17 cellular contexts compared by ENCODE assay signal in the genomic region with DNA sequence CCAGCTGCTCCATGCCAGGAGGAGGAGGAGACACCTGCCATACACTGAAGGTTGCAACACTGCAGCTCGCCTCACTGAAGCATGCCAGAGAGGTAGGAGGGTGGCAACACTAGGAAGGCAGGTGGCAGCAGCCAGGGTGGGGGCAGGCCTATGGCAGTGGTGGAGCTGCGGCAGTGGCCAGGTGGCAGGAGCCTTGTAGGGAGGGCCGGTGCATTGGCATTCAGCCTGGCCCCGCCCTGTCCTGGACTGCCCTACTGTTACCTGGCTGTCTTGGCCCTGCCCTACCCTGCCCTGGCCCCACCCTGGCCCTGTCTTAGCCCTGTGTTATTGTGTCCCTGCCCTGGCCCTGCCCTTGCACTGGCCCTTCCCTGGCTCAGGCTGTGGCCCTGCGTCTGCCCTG. TPM values are rescaled to one million over a fixed set of nuclear protein-coding genes. Genes with fewer than 3 reads are reported as not detected.
DNase-seq lines count a peak whose midpoint lies in the region; ATAC-seq, FAIRE-seq and TF ChIP-seq lines count a peak whose summit lies in the region.
"Had no signal": no experiment of that assay in that cellular context is flagged by ENCODE, and none has a peak within 500 bp of the region (broad histone marks: within the 10 kb centered on the region; RNA-seq: fewer than 3 reads in every experiment).

No MANE protein-coding gene starts in this region.

- H3K9ac ChIP-seq in K562 (ENCODE audit: insufficient read depth in 1 of 2, low read depth in 2 of 2, low read length in 2 of 2) (no peak overlapping the region), mucosa of rectum (ENCODE audit: low read depth in 1 of 2, low read length in 2 of 2) (peak overlapping the region in 1 of 2 donors; percentile 60), neural progenitor cell (no peak overlapping the region)

- no peak overlapping the region for H3K27ac Mint-ChIP-seq in activated T-helper 2 cell treated with anti-CD3 and anti-CD28 coated beads, Interferon-gamma antibody, Interleukin-2, Interleukin-4, amounts not matched to agents 10 μg/mL and 5 μg/mL and 100 μg/mL, durations not matched to agents 14 hours and 24 hours and 36 hours
- H3K27ac Mint-ChIP-seq in neural progenitor cell (no peak overlapping the region), glutamatergic neuron (ENCODE audit: unreplicated experiment) (no peak overlapping the region)
- H3K27ac Mint-ChIP-seq: activated naive CD4-positive, alpha-beta T cell treated with anti-CD3 and anti-CD28 coated beads, Interleukin-2, amount 10 ng/mL, durations not matched to agents 7 days and 5 days; GM23338; stimulated activated naive B cell treated with anti-CD40 and anti-IgM and Interleukin-4, amounts not matched to agents 10 μg/mL and 1 μg/mL and 100 μg/mL, for 72 hours; T-helper 1 cell treated with Interleukin-12 subunit alpha and Interleukin-12 subunit beta and Interleukin-4 antibody, amounts not matched to agents 30 μg/mL and 1 μg/mL, for 36 hours had no signal

- no peaks in the 10 kb centered on the region for H3K36me3 Mint-ChIP-seq in activated T-helper 2 cell treated with anti-CD3 and anti-CD28 coated beads, Interferon-gamma antibody, Interleukin-2, Interleukin-4, amounts not matched to agents 10 μg/mL and 5 μg/mL and 100 μg/mL, durations not matched to agents 14 hours and 24 hours and 36 hours (ENCODE audit: low read depth)
- H3K36me3 Mint-ChIP-seq in neural progenitor cell (no peaks in the 10 kb centered on the region), glutamatergic neuron (ENCODE audit: unreplicated experiment) (no peaks in the 10 kb centered on the region)
- H3K36me3 Mint-ChIP-seq: activated naive CD4-positive, alpha-beta T cell treated with anti-CD3 and anti-CD28 coated beads, Interleukin-2, amount 10 ng/mL, durations not matched to agents 7 days and 5 days; stimulated activated naive B cell treated with anti-CD40 and anti-IgM and Interleukin-4, amounts not matched to agents 10 μg/mL and 1 μg/mL and 100 μg/mL, for 72 hours had no signal

- H3K27ac ChIP-seq in K562 (ENCODE audit: extremely low read depth, low read depth, low read length) = no peak overlapping the region
- peak overlapping the region; percentile 71 to 92 for H3K27ac ChIP-seq in mucosa of rectum (ENCODE audit: low read depth in 2 of 2, low read length in 2 of 2)
- H3K27ac ChIP-seq in neural progenitor cell = no peak overlapping the region
- H3K27ac ChIP-seq: brain microvascular endothelial cell had no signal

- H3K4me3 Mint-ChIP-seq in activated T-helper 2 cell treated with anti-CD3 and anti-CD28 coated beads, Interferon-gamma antibody, Interleukin-2, Interleukin-4, amounts not matched to agents 10 μg/mL and 5 μg/mL and 100 μg/mL, durations not matched to agents 14 hours and 24 hours and 36 hours (ENCODE audit: low read depth) = no peak overlapping the region
- H3K4me3 Mint-ChIP-seq in neural progenitor cell = no peak overlapping the region
- no peak overlapping the region for H3K4me3 Mint-ChIP-seq in glutamatergic neuron (ENCODE audit: unreplicated experiment)
- H3K4me3 Mint-ChIP-seq: activated naive CD4-positive, alpha-beta T cell treated with anti-CD3 and anti-CD28 coated beads, Interleukin-2, amount 10 ng/mL, durations not matched to agents 7 days and 5 days; GM23338; stimulated activated naive B cell treated with anti-CD40 and anti-IgM and Interleukin-4, amounts not matched to agents 10 μg/mL and 1 μg/mL and 100 μg/mL, for 72 hours; T-helper 1 cell treated with Interleukin-12 subunit alpha and Interleukin-12 subunit beta and Interleukin-4 antibody, amounts not matched to agents 30 μg/mL and 1 μg/mL, for 36 hours had no signal

- H3K36me3 ChIP-seq in K562 (ENCODE audit: control insufficient read depth, insufficient read depth, low read length) = no peaks in the 10 kb centered on the region
- no peaks in the 10 kb centered on the region for H3K36me3 ChIP-seq in mucosa of rectum (ENCODE audit: control insufficient read depth in 2 of 2, insufficient read depth in 2 of 2, low read length in 2 of 2)
- no peaks in the 10 kb centered on the region for H3K36me3 ChIP-seq in neural progenitor cell
- H3K36me3 ChIP-seq: brain microvascular endothelial cell had no signal

- H3K27me3 Mint-ChIP-seq in activated T-helper 2 cell treated with anti-CD3 and anti-CD28 coated beads, Interferon-gamma antibody, Interleukin-2, Interleukin-4, amounts not matched to agents 10 μg/mL and 5 μg/mL and 100 μg/mL, durations not matched to agents 14 hours and 24 hours and 36 hours (ENCODE audit: low read depth) = peaks cover 11% of the 10 kb centered on the region
- H3K27me3 Mint-ChIP-seq in neural progenitor cell (ENCODE audit: insufficient read depth, low read depth) = peaks cover 7% of the 10 kb centered on the region
- peaks cover 4% of the 10 kb centered on the region for H3K27me3 Mint-ChIP-seq in glutamatergic neuron (ENCODE audit: unreplicated experiment)

- FAIRE-seq in K562 (lab: Jason Lieb, UNC) = no peak

- H2AFZ ChIP-seq in K562 (ENCODE audit: low read depth, low read length) (no peak overlapping the region), neural progenitor cell (replicated peaks) (no peak overlapping the region)
- H2AFZ ChIP-seq: GM23338 had no signal

- H3F3A ChIP-seq in neural progenitor cell (ENCODE audit: low read depth) = no peaks in the 10 kb centered on the region

- in situ Hi-C loops in K562 (cut with MboI) = no loop called here

- H3K4me1 ChIP-seq in K562 (replicated peaks in 1 of 2; ENCODE audit: control insufficient read depth in 2 of 2, insufficient read depth in 2 of 2, low read length in 2 of 2) = peaks cover 0 to 7% of the 10 kb centered on the region in 2 experiments; a peak in 1 of 5 replicates
- H3K4me1 ChIP-seq in mucosa of rectum (ENCODE audit: control insufficient read depth in 2 of 2, insufficient read depth in 2 of 2, low read length in 2 of 2) = peaks cover 5 to 25% of the 10 kb centered on the region in 2 donors
- no peaks in the 10 kb centered on the region for H3K4me1 ChIP-seq in neural progenitor cell

- CTCF ChIA-PET in K562 (lab: Yijun Ruan, JAX; ENCODE audit: low intra/inter-chr PET ratio) = no interaction called here

- ATAC-seq in K562 = peak; percentile 35
- ATAC-seq: GM23338 had no signal

- H3K79me2 ChIP-seq in K562 (ENCODE audit: control insufficient read depth, insufficient read depth, low read length) (no peaks in the 10 kb centered on the region), neural progenitor cell (ENCODE audit: low read depth) (no peaks in the 10 kb centered on the region)

- H3K9me3 Mint-ChIP-seq in activated T-helper 2 cell treated with anti-CD3 and anti-CD28 coated beads, Interferon-gamma antibody, Interleukin-2, Interleukin-4, amounts not matched to agents 10 μg/mL and 5 μg/mL and 100 μg/mL, durations not matched to agents 14 hours and 24 hours and 36 hours = no peaks in the 10 kb centered on the region
- H3K9me3 Mint-ChIP-seq in neural progenitor cell = no peaks in the 10 kb centered on the region
- peaks cover 12% of the 10 kb centered on the region for H3K9me3 Mint-ChIP-seq in glutamatergic neuron (ENCODE audit: unreplicated experiment)
- H3K9me3 Mint-ChIP-seq: activated naive CD4-positive, alpha-beta T cell treated with anti-CD3 and anti-CD28 coated beads, Interleukin-2, amount 10 ng/mL, durations not matched to agents 7 days and 5 days; GM23338; T-helper 1 cell treated with Interleukin-12 subunit alpha and Interleukin-12 subunit beta and Interleukin-4 antibody, amounts not matched to agents 30 μg/mL and 1 μg/mL, for 36 hours had no signal

- intact Hi-C loops in K562 (cut with micrococcal nuclease) = no loop called here
- intact Hi-C loops in activated T-helper 2 cell treated with anti-CD3 and anti-CD28 coated beads, Interferon-gamma antibody, Interleukin-2, Interleukin-4, amounts not matched to agents 10 μg/mL and 5 μg/mL and 100 μg/mL, durations not matched to agents 14 hours and 24 hours and 36 hours (cut with micrococcal nuclease) = no loop called here

- TF ChIP-seq RAD21 in K562 (CRISPR knock-in tag; conservative IDR thresholded peaks at IDR 0.05 in 1 of 2, IDR thresholded peaks at IDR 0.05 in 1 of 2) = no peak

- H3K27me3 ChIP-seq in K562 (ENCODE audit: control insufficient read depth in 2 of 2, insufficient read depth in 2 of 2, low read length in 2 of 2) (peaks cover 3 to 8% of the 10 kb centered on the region in 2 experiments; a peak in 4 of 5 replicates), mucosa of rectum (ENCODE audit: control insufficient read depth in 2 of 2, insufficient read depth in 2 of 2, low read length in 2 of 2) (no peaks in the 10 kb centered on the region), neural progenitor cell (no peaks in the 10 kb centered on the region)
- H3K27me3 ChIP-seq: brain microvascular endothelial cell had no signal

- DNase-seq in DMS53 (lab: John Stamatoyannopoulos, UW) = peak; percentile 89
- DNase-seq in NCI-H2029 treated with DMSO at 0.1 percent for 48 hours (lab: John Stamatoyannopoulos, UW) = peak; percentile 78
- DNase-seq in K562 (ENCODE audit: extremely low read depth in 1 of 4, low spot score in 3 of 4) = no peak
- DNase-seq in activated T-helper 2 cell treated with anti-CD3 and anti-CD28 coated beads, Interferon-gamma antibody, Interleukin-2, Interleukin-4, amounts not matched to agents 10 μg/mL and 5 μg/mL and 100 μg/mL, durations not matched to agents 14 hours and 24 hours and 36 hours (ENCODE audit: low spot score) = no peak
- DNase-seq in neural progenitor cell (ENCODE audit: low spot score) = no peak
- DNase-seq in HuH-7.5 (ENCODE audit: low spot score) = no peak
- no peak for DNase-seq in glutamatergic neuron
- DNase-seq: activated CD8-positive, alpha-beta memory T cell treated with anti-CD3 and anti-CD28 coated beads, Interleukin-2, amount 50 U/mL, for 48 hours; activated naive CD4-positive, alpha-beta T cell treated with anti-CD3 and anti-CD28 coated beads, Interleukin-2, amount 10 ng/mL, durations not matched to agents 7 days and 5 days; AML-193; brain microvascular endothelial cell; mesenchymal stem cell; stimulated activated naive B cell treated with anti-CD40 and anti-IgM and Interleukin-4, amounts not matched to agents 10 μg/mL and 1 μg/mL and 100 μg/mL, for 72 hours had no signal

- no peaks in the 10 kb centered on the region for H3K9me1 ChIP-seq in K562 (ENCODE audit: control insufficient read depth, insufficient read depth, low read length)

- H3K9me3 ChIP-seq in K562 (replicated peaks; ENCODE audit: control insufficient read depth, insufficient read depth, low read depth, low read length) (no peaks in the 10 kb centered on the region), mucosa of rectum (ENCODE audit: control insufficient read depth in 2 of 2, low read length in 2 of 2) (no peaks in the 10 kb centered on the region), neural progenitor cell (ENCODE audit: low read depth) (no peaks in the 10 kb centered on the region)

- no peak overlapping the region for H3K4me2 ChIP-seq in K562 (ENCODE audit: insufficient read depth, low read length)
- H3K4me2 ChIP-seq in neural progenitor cell = no peak overlapping the region
- H3K4me2 ChIP-seq: GM23338 had no signal

- WGBS in K562 (ENCODE audit: insufficient coverage, low coverage, missing lambda C conversion rate) = 3% methylated on average over 4 of the region's 5 CpGs

- H3K4me1 Mint-ChIP-seq in activated T-helper 2 cell treated with anti-CD3 and anti-CD28 coated beads, Interferon-gamma antibody, Interleukin-2, Interleukin-4, amounts not matched to agents 10 μg/mL and 5 μg/mL and 100 μg/mL, durations not matched to agents 14 hours and 24 hours and 36 hours (ENCODE audit: low read depth) = no peaks in the 10 kb centered on the region
- H3K4me1 Mint-ChIP-seq in neural progenitor cell (no peaks in the 10 kb centered on the region), glutamatergic neuron (ENCODE audit: low read depth, unreplicated experiment) (no peaks in the 10 kb centered on the region)
- H3K4me1 Mint-ChIP-seq: activated naive CD4-positive, alpha-beta T cell treated with anti-CD3 and anti-CD28 coated beads, Interleukin-2, amount 10 ng/mL, durations not matched to agents 7 days and 5 days; GM23338; stimulated activated naive B cell treated with anti-CD40 and anti-IgM and Interleukin-4, amounts not matched to agents 10 μg/mL and 1 μg/mL and 100 μg/mL, for 72 hours had no signal

- no peak for TF ChIP-seq EP300 in K562 (IDR thresholded peaks at IDR 0.05; ENCODE audit: low read length)

- no TSS peak for BruUV-seq in K562 (replicated peaks; lab: Mats Ljungman, UMichigan)

- POLR2A ChIA-PET in K562 (lab: Yijun Ruan, JAX) = no interaction called here

- H3K4me3 ChIP-seq in K562 (no peak overlapping the region), mucosa of rectum (ENCODE audit: low read length in 2 of 2) (peak overlapping the region in 1 of 2 donors; percentile 41), neural progenitor cell (no peak overlapping the region)
- H3K4me3 ChIP-seq: GM23338 had no signal

- TF ChIP-seq CTCF in K562 (IDR thresholded peaks at IDR 0.05 in 2 of 3, conservative IDR thresholded peaks at IDR 0.05 in 1 of 3; ENCODE audit: insufficient read depth in 2 of 3, low read depth in 1 of 3, low read length in 3 of 3) = no peak
- no peak for TF ChIP-seq CTCF in neural progenitor cell (IDR thresholded peaks at IDR 0.05)
- TF ChIP-seq CTCF in glutamatergic neuron (IDR thresholded peaks at IDR 0.05; ENCODE audit: partially characterized antibody, unreplicated experiment) = no peak

- no peaks in the 10 kb centered on the region; the same call in 1 of the 2 replicates for H4K20me1 ChIP-seq in K562 (replicated peaks; ENCODE audit: control insufficient read depth, insufficient read depth, low read length)
- no peaks in the 10 kb centered on the region for H4K20me1 ChIP-seq in neural progenitor cell (ENCODE audit: low read depth)

- TF ChIP-seq POLR2A in K562 (conservative IDR thresholded peaks at IDR 0.05) = no peak

RNA-seq across cellular contexts. Expression of a gene that starts 7.4 kb away (rescaled TPM):
- 1.8 and 4.9 TPM in 2 replicates for total RNA-seq in K562 (2011; cell fraction: chromatin; rRNA removed; ENCODE audit: low replicate concordance)
- 1.0 and 2.2 TPM in 2 replicates for total RNA-seq in K562 (2011; cell fraction: nucleolus; rRNA removed)
- total RNA-seq in K562 (2011; cell fraction: nucleoplasm; rRNA removed) = 1.9 and 2.1 TPM in 2 replicates
- 0.33 and 0.45 TPM in 2 replicates for total RNA-seq in K562 (2014; rRNA removed)
- total RNA-seq in K562 (2014; rRNA removed; fragmentation: Illumina TruSeq; extraction: Trizol) = 0.96 and 1.1 TPM in 2 replicates
- total RNA-seq in K562 (2015; rRNA removed; fragmentation: Illumina TruSeq; extraction: Trizol) = 0.83 and 1.1 TPM in 2 replicates
- total RNA-seq in K562 (2021) = 0.44 and 0.69 TPM in 2 replicates
- polyA plus RNA-seq in K562 (2011; rRNA removed) = not detected in 2 replicates
- not detected in 2 replicates for polyA plus RNA-seq in K562 (2011; cell fraction: cytosol; rRNA removed)
- not detected in 2 replicates for polyA plus RNA-seq in K562 (2011; cell fraction: nucleus; rRNA removed)
- polyA plus RNA-seq in K562 (2012) = 0.19 and 0.25 TPM in 2 replicates
- polyA plus RNA-seq in K562 (2014; fragmentation: Illumina TruSeq; extraction: Trizol) = 0.18 and 0.31 TPM in 2 replicates
- under 1 TPM; 0.28 to 0.48 TPM for polyA plus RNA-seq in K562 (2014; fragmentation: Nextera tagmentation; extraction: Ambion mirVana)
- 0.16 and 0.89 TPM in 2 replicates for polyA plus RNA-seq in K562 (2014; rRNA removed)
- polyA minus RNA-seq in K562 (2011; rRNA and poly(A)+ RNA removed) = not detected in 2 replicates
- not detected in 2 replicates for polyA minus RNA-seq in K562 (2011; cell fraction: cytosol; rRNA and poly(A)+ RNA removed)
- 0.11 and 0.13 TPM in 2 replicates for polyA minus RNA-seq in K562 (2011; cell fraction: nucleus; rRNA and poly(A)+ RNA removed)
- not detected in 2 replicates for total RNA-seq in activated T-helper 2 cell treated with anti-CD3 and anti-CD28 coated beads, Interferon-gamma antibody, Interleukin-2, Interleukin-4, amounts not matched to agents 10 μg/mL and 5 μg/mL and 100 μg/mL, durations not matched to agents 14 hours and 24 hours and 36 hours
- 0.15 TPM in 1 of 2 replicates, not detected in the other for total RNA-seq in neural progenitor cell (ENCODE audit: low replicate concordance)
- 0.17 TPM for total RNA-seq in glutamatergic neuron (ENCODE audit: unreplicated experiment)
- total RNA-seq: GM23338, NCI-H460 had no signal
- polyA plus RNA-seq: GM23338 had no signal

Comparison
In these comparisons a context has a peak if more than half of its experiments do, and no peak if none do; other contexts are left out.
1. DNase-seq: peak in DMS53 (single experiment) and NCI-H2029 treated with DMSO at 0.1 percent for 48 hours (single experiment); none in K562 (0 of 4), activated T-helper 2 cell treated with anti-CD3 and anti-CD28 coated beads, Interferon-gamma antibody, Interleukin-2, Interleukin-4, amounts not matched to agents 10 μg/mL and 5 μg/mL and 100 μg/mL, durations not matched to agents 14 hours and 24 hours and 36 hours (single experiment), neural progenitor cell (single experiment), HuH-7.5 (single experiment) and glutamatergic neuron (single experiment).
2. H3K27ac ChIP-seq: peak in mucosa of rectum (2 of 2); none in K562 (single experiment) and neural progenitor cell (single experiment).